ENCODE assay signal across 23 cellular contexts in genomic region chr9:106798021-106798799, GRCh38.
DNase-seq lines count a peak whose midpoint lies in the region; ATAC-seq and TF ChIP-seq lines count a peak whose summit lies in the region.
"Had no signal": no experiment of that assay in that cellular context is flagged by ENCODE, and none has a peak within 500 bp of the region (broad histone marks: within the 10 kb centered on the region; RNA-seq: fewer than 3 reads in every experiment).

No MANE protein-coding gene starts in this region.

- DNase-seq in HEK293T (ENCODE audit: extremely low spot score) (peak; percentile 9), SK-MEL-5 (ENCODE audit: low read depth, low spot score) (peak; percentile 45), kidney tubule cell (ENCODE audit: low spot score) (peak; percentile 31), activated T-cell treated with anti-CD3 and anti-CD28 coated beads for 4 hours (no peak), COR-L47 (lab: John Stamatoyannopoulos, UW) (no peak), amygdala (lab: John Stamatoyannopoulos, UW) (no peak)
- DNase-seq: activated CD4-positive, CD25-positive, alpha-beta regulatory T cell; activated naive CD4-positive, alpha-beta T cell treated with anti-CD3 and anti-CD28 coated beads for 36 hours; activated T-cell treated with anti-CD3 and anti-CD28 coated beads, Interleukin-2, amount 50 U/mL, for 4 hours; CD4-positive, alpha-beta T cell; effector memory CD8-positive, alpha-beta T cell; left lung; NCI-H1436 treated with DMSO at 0.1 percent for 48 hours; NCI-H345; occipital lobe; stimulated activated naive CD4-positive, alpha-beta T cell; tibial artery had no signal

- POLR2A ChIA-PET in HEK293T (lab: Yijun Ruan, JAX) = no interaction called here

- H3K27ac ChIP-seq in rectal smooth muscle tissue (ENCODE audit: low read depth, low read length) = peak overlapping the region; percentile 6
- H3K27ac ChIP-seq: ascending aorta, GM23248, left lung, tibial artery had no signal

- in situ Hi-C loops in SK-MEL-5 (cut with HindIII; ENCODE audit: low pct_unique_long_range_greater_than_20kb, low sequenced_read_pairs) = no loop called here

- no peak for ATAC-seq in HG02884 (IDR thresholded peaks at IDR 0.05; ENCODE audit: unreplicated experiment)
- ATAC-seq: activated T-cell treated with anti-CD3 and anti-CD28 coated beads, Interleukin-2, amount 50 U/mL, for 4 hours; effector memory CD8-positive, alpha-beta T cell; GM12878 had no signal

- H3K36me3 ChIP-seq in rectal smooth muscle tissue (ENCODE audit: control insufficient read depth, insufficient read depth, low read length) = no peaks in the 10 kb centered on the region
- H3K36me3 ChIP-seq: ascending aorta, left lung, tibial artery had no signal

- CTCF ChIA-PET in HEK293T (lab: Yijun Ruan, JAX) = no interaction called here

- peaks cover 7% of the 10 kb centered on the region for H3K4me1 ChIP-seq in rectal smooth muscle tissue (ENCODE audit: control insufficient read depth, insufficient read depth, low read length)
- H3K4me1 ChIP-seq: ascending aorta, left lung had no signal

- H3K27me3 ChIP-seq in rectal smooth muscle tissue (ENCODE audit: control insufficient read depth, insufficient read depth, low read length) = no peaks in the 10 kb centered on the region
- H3K27me3 ChIP-seq: ascending aorta, left lung, tibial artery had no signal

- no peak overlapping the region for H3K4me3 ChIP-seq in rectal smooth muscle tissue (ENCODE audit: low read length)
- H3K4me3 ChIP-seq: ascending aorta, GM12878, left lung, skin epidermis, tibial artery had no signal

- no peak overlapping the region for H3K9ac ChIP-seq in rectal smooth muscle tissue (ENCODE audit: low read length)
- H3K9ac ChIP-seq: GM23248 had no signal

TF ChIP-seq in HEK293T, 16 proteins besides CTCF, POLR2A, EP300 and RAD21:
- TF ChIP-seq BHLHE40 (IDR thresholded peaks at IDR 0.05; ENCODE audit: borderline replicate concordance) = no peak
TF ChIP-seq in HEK293T: peak in this region for 0.

Comparison
In these comparisons a context has a peak if more than half of its experiments do, and no peak if none do; other contexts are left out.
1. DNase-seq: peak in HEK293T (single experiment), SK-MEL-5 (single experiment) and kidney tubule cell (single experiment); none in activated T-cell treated with anti-CD3 and anti-CD28 coated beads for 4 hours (single experiment), COR-L47 (single experiment) and amygdala (0 of 56).